Comparison of ENCODE assay signal across 9 cellular contexts in genomic region chr7:101657171-101657570, GRCh38. TPM values are rescaled to one million over a fixed set of nuclear protein-coding genes. Genes with fewer than 3 reads are reported as not detected.
"Had no signal": no experiment of that assay in that cellular context is flagged by ENCODE, and none has a peak within 500 bp of the region (broad histone marks: within the 10 kb centered on the region; RNA-seq: fewer than 3 reads in every experiment).

No MANE protein-coding gene starts in this region.

- H3K4me2 ChIP-seq: GM23338, KMS-11 had no signal

- H3K4me3 ChIP-seq: GM23338 had no signal

- H3K9ac ChIP-seq: KMS-11 had no signal

- H2AFZ ChIP-seq: GM23338 had no signal

- DNase-seq: H9, HCEC 1CT, HFFc6, KBM-7 had no signal

- ATAC-seq: GM23338 had no signal

- H3K27ac ChIP-seq: KMS-11 had no signal

RNA-seq across cellular contexts. Expression of gene MYL10, which starts 28.1 kb away (rescaled TPM):
- total RNA-seq: GM23338, H1, HFFc6, HT-29 had no signal
- polyA plus RNA-seq: IgD-negative memory B cell had no signal
